Comparison of ENCODE assay signal across 12 cellular contexts in the genomic region with DNA sequence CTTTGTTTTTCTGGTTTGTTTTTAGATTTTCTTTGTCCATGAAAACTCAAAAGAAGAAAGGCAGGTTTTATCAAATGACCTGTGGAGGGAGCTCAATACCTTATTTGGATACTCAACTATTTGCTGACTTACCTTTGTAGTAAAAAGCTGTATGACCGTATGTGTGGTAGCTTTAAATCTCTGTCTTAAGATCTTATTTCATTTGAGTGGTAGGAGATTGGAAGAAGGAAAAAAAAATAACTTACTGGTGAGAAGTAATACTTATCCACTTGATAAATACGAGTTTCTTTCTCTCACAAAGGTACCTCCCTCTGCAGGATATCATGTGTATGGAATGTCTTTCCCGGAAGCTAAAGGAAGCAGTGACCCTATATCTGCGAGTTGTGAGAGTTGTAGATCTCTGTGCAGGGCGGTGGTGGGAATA. TPM values are rescaled to one million over a fixed set of nuclear protein-coding genes. Genes with fewer than 3 reads are reported as not detected.
DNase-seq lines count a peak whose midpoint lies in the region; ATAC-seq, FAIRE-seq and TF ChIP-seq lines count a peak whose summit lies in the region.
"Had no signal": no experiment of that assay in that cellular context is flagged by ENCODE, and none has a peak within 500 bp of the region (broad histone marks: within the 10 kb centered on the region; RNA-seq: fewer than 3 reads in every experiment).

No MANE protein-coding gene starts in this region.

- H3K4me2 ChIP-seq in neural progenitor cell (peak overlapping the region; percentile 46), osteoblast (ENCODE audit: insufficient read depth, low read length) (no peak overlapping the region)

- peaks cover 64% of the 10 kb centered on the region for H3K36me3 Mint-ChIP-seq in activated CD4-positive, alpha-beta T cell treated with anti-CD3 and anti-CD28 coated beads, Interleukin-2, amount 10 ng/mL, durations not matched to agents 24 days and 14 days (ENCODE audit: low read depth)
- peaks cover 71% of the 10 kb centered on the region for H3K36me3 Mint-ChIP-seq in activated CD4-positive, alpha-beta T cell treated with anti-CD3 and anti-CD28 coated beads, Interleukin-2, amount 10 ng/mL, durations not matched to agents 7 days and 5 days (ENCODE audit: low read depth)
- peaks cover 5% of the 10 kb centered on the region for H3K36me3 Mint-ChIP-seq in neural progenitor cell

- WGBS in HUES64, result 91% methylated on average over 4 of the region's 5 CpGs

- no peak overlapping the region for H3K4me3 Mint-ChIP-seq in activated CD4-positive, alpha-beta T cell treated with anti-CD3 and anti-CD28 coated beads, Interleukin-2, amount 10 ng/mL, durations not matched to agents 24 days and 14 days
- H3K4me3 Mint-ChIP-seq in activated CD4-positive, alpha-beta T cell treated with anti-CD3 and anti-CD28 coated beads, Interleukin-2, amount 10 ng/mL, durations not matched to agents 7 days and 5 days, result no peak overlapping the region
- no peak overlapping the region for H3K4me3 Mint-ChIP-seq in neural progenitor cell
- H3K4me3 Mint-ChIP-seq: neural crest cell had no signal

- H3K4me3 ChIP-seq in HUES64 (ENCODE audit: low read length), result no peak overlapping the region
- no peak overlapping the region for H3K4me3 ChIP-seq in neural progenitor cell
- no peak overlapping the region for H3K4me3 ChIP-seq in osteoblast (ENCODE audit: insufficient read depth, low read length)

- no peak overlapping the region for H2AFZ ChIP-seq in neural progenitor cell (replicated peaks)
- no peak overlapping the region for H2AFZ ChIP-seq in osteoblast (ENCODE audit: low read length)

- intact Hi-C loops in activated CD4-positive, alpha-beta T cell treated with anti-CD3 and anti-CD28 coated beads, Interleukin-2, amount 10 ng/mL, durations not matched to agents 24 days and 14 days (cut with micrococcal nuclease), result loop anchor here (2.0 kb wide), 1 partner anchor 14 kb away; no protein-coding TSS in a partner anchor

- peaks cover 14% of the 10 kb centered on the region for H3F3A ChIP-seq in neural progenitor cell (ENCODE audit: low read depth)

- no peak for ATAC-seq in GM19328 (IDR thresholded peaks at IDR 0.05; ENCODE audit: unreplicated experiment)

- TF ChIP-seq CTCF in neural progenitor cell (IDR thresholded peaks at IDR 0.05) (peak; percentile 25), osteoblast (IDR thresholded peaks at IDR 0.05; ENCODE audit: extremely low read depth, low read depth, low read length) (no peak)

- POLR2A ChIA-PET in activated CD4-positive, alpha-beta T cell treated with anti-CD3 and anti-CD28 coated beads, Interleukin-2, amount 10 ng/mL, durations not matched to agents 7 days and 5 days (lab: Charles Lee), result no interaction called here

- H3K4me1 Mint-ChIP-seq in activated CD4-positive, alpha-beta T cell treated with anti-CD3 and anti-CD28 coated beads, Interleukin-2, amount 10 ng/mL, durations not matched to agents 24 days and 14 days, result peaks cover 31% of the 10 kb centered on the region
- H3K4me1 Mint-ChIP-seq in activated CD4-positive, alpha-beta T cell treated with anti-CD3 and anti-CD28 coated beads, Interleukin-2, amount 10 ng/mL, durations not matched to agents 7 days and 5 days, result peaks cover 17% of the 10 kb centered on the region
- no peaks in the 10 kb centered on the region for H3K4me1 Mint-ChIP-seq in neural progenitor cell
- H3K4me1 Mint-ChIP-seq: neural crest cell had no signal

- no peaks in the 10 kb centered on the region for H3K9me3 Mint-ChIP-seq in activated CD4-positive, alpha-beta T cell treated with anti-CD3 and anti-CD28 coated beads, Interleukin-2, amount 10 ng/mL, durations not matched to agents 24 days and 14 days
- no peaks in the 10 kb centered on the region for H3K9me3 Mint-ChIP-seq in activated CD4-positive, alpha-beta T cell treated with anti-CD3 and anti-CD28 coated beads, Interleukin-2, amount 10 ng/mL, durations not matched to agents 7 days and 5 days
- no peaks in the 10 kb centered on the region for H3K9me3 Mint-ChIP-seq in neural progenitor cell
- H3K9me3 Mint-ChIP-seq: neural crest cell had no signal

- H3K27ac Mint-ChIP-seq in activated CD4-positive, alpha-beta T cell treated with anti-CD3 and anti-CD28 coated beads, Interleukin-2, amount 10 ng/mL, durations not matched to agents 24 days and 14 days, result peak overlapping the region; percentile 1
- H3K27ac Mint-ChIP-seq in activated CD4-positive, alpha-beta T cell treated with anti-CD3 and anti-CD28 coated beads, Interleukin-2, amount 10 ng/mL, durations not matched to agents 7 days and 5 days, result no peak overlapping the region
- no peak overlapping the region for H3K27ac Mint-ChIP-seq in neural progenitor cell

- H3K9ac ChIP-seq in HUES64 (ENCODE audit: low read depth, low read length) (peak overlapping the region; percentile 39), neural progenitor cell (no peak overlapping the region)

- H3K4me1 ChIP-seq in HUES64 (ENCODE audit: insufficient read depth, low read length) (peaks cover 38% of the 10 kb centered on the region), neural progenitor cell (peaks cover 29% of the 10 kb centered on the region), osteoblast (ENCODE audit: insufficient read depth, low read length) (peaks cover 11% of the 10 kb centered on the region)

- peaks cover 29% of the 10 kb centered on the region for H4K20me1 ChIP-seq in neural progenitor cell (ENCODE audit: low read depth)
- H4K20me1 ChIP-seq in osteoblast (ENCODE audit: insufficient read depth, low read length), result peaks cover 10% of the 10 kb centered on the region

- DNase-seq in activated CD4-positive, alpha-beta T cell treated with anti-CD3 and anti-CD28 coated beads, Interleukin-2, amount 10 ng/mL, durations not matched to agents 24 days and 14 days, result no peak
- no peak for DNase-seq in activated CD4-positive, alpha-beta T cell treated with anti-CD3 and anti-CD28 coated beads, Interleukin-2, amount 10 ng/mL, durations not matched to agents 7 days and 5 days
- no peak for DNase-seq in neural progenitor cell (ENCODE audit: low spot score)
- no peak for DNase-seq in osteoblast (ENCODE audit: insufficient read length, low spot score, missing footprints)
- no peak for DNase-seq in NCI-H2029 treated with DMSO at 0.1 percent for 48 hours (lab: John Stamatoyannopoulos, UW)
- DNase-seq: activated CD8-positive, alpha-beta memory T cell treated with anti-CD3 and anti-CD28 coated beads for 24 hours; DMS153; kidney glomerular epithelial cell had no signal

- H3K27me3 ChIP-seq in HUES64 (ENCODE audit: insufficient read depth, low read length) (no peaks in the 10 kb centered on the region), neural progenitor cell (no peaks in the 10 kb centered on the region), osteoblast (ENCODE audit: insufficient read depth, low read length) (no peaks in the 10 kb centered on the region)

- H3K27me3 Mint-ChIP-seq in activated CD4-positive, alpha-beta T cell treated with anti-CD3 and anti-CD28 coated beads, Interleukin-2, amount 10 ng/mL, durations not matched to agents 24 days and 14 days, result no peaks in the 10 kb centered on the region
- H3K27me3 Mint-ChIP-seq in activated CD4-positive, alpha-beta T cell treated with anti-CD3 and anti-CD28 coated beads, Interleukin-2, amount 10 ng/mL, durations not matched to agents 7 days and 5 days, result no peaks in the 10 kb centered on the region
- H3K27me3 Mint-ChIP-seq in neural progenitor cell (ENCODE audit: insufficient read depth, low read depth), result no peaks in the 10 kb centered on the region

- peak overlapping the region; percentile 82 for H3K27ac ChIP-seq in HUES64 (ENCODE audit: low read depth, low read length)
- H3K27ac ChIP-seq in neural progenitor cell, result no peak overlapping the region
- H3K27ac ChIP-seq in osteoblast (ENCODE audit: low read depth, low read length), result no peak overlapping the region

- H3K79me2 ChIP-seq in neural progenitor cell (ENCODE audit: low read depth), result peaks cover 30% of the 10 kb centered on the region
- peaks cover 49% of the 10 kb centered on the region for H3K79me2 ChIP-seq in osteoblast (ENCODE audit: insufficient read depth, low read length)

- peak; percentile 31 for FAIRE-seq in colon (lab: Jason Lieb, UNC)

- H3K36me3 ChIP-seq in HUES64 (ENCODE audit: insufficient read depth, low read length) (peaks cover 77% of the 10 kb centered on the region), neural progenitor cell (peaks cover 17% of the 10 kb centered on the region), osteoblast (ENCODE audit: insufficient read depth, low read length) (peaks cover 33% of the 10 kb centered on the region)

- CTCF ChIA-PET in activated CD4-positive, alpha-beta T cell treated with anti-CD3 and anti-CD28 coated beads, Interleukin-2, amount 10 ng/mL, durations not matched to agents 7 days and 5 days (lab: Charles Lee), result interaction anchor here (1.0 kb wide), 1 partner anchor 12 kb away, joined by 4 read pairs; no protein-coding TSS in a partner anchor

- H3K9me3 ChIP-seq in HUES64 (ENCODE audit: insufficient read depth, low read depth, low read length), result no peaks in the 10 kb centered on the region
- no peaks in the 10 kb centered on the region for H3K9me3 ChIP-seq in neural progenitor cell (ENCODE audit: low read depth)
- H3K9me3 ChIP-seq in osteoblast (ENCODE audit: low read depth, low read length), result no peaks in the 10 kb centered on the region

RNA-seq across cellular contexts. Expression of a gene that starts 15.0 kb away (rescaled TPM):
- 57.3 and 62.9 TPM in 2 replicates for total RNA-seq in activated CD4-positive, alpha-beta T cell treated with anti-CD3 and anti-CD28 coated beads, Interleukin-2, amount 10 ng/mL, durations not matched to agents 24 days and 14 days
- total RNA-seq in activated CD4-positive, alpha-beta T cell treated with anti-CD3 and anti-CD28 coated beads, Interleukin-2, amount 10 ng/mL, durations not matched to agents 7 days and 5 days, result 10 to 100 TPM; 48.5 to 53.1 TPM
- polyA plus RNA-seq in HUES64 (2013, experiment 1 of 2), result 18.5 TPM
- 18.6 TPM for polyA plus RNA-seq in HUES64 (2013, experiment 2 of 2)
- total RNA-seq in neural progenitor cell (ENCODE audit: low replicate concordance) (44.9 and 64.6 TPM in 2 replicates), osteoblast (69.8 and 80.7 TPM in 2 replicates)
